8 cellular contexts compared by ENCODE assay signal in the genomic region with DNA sequence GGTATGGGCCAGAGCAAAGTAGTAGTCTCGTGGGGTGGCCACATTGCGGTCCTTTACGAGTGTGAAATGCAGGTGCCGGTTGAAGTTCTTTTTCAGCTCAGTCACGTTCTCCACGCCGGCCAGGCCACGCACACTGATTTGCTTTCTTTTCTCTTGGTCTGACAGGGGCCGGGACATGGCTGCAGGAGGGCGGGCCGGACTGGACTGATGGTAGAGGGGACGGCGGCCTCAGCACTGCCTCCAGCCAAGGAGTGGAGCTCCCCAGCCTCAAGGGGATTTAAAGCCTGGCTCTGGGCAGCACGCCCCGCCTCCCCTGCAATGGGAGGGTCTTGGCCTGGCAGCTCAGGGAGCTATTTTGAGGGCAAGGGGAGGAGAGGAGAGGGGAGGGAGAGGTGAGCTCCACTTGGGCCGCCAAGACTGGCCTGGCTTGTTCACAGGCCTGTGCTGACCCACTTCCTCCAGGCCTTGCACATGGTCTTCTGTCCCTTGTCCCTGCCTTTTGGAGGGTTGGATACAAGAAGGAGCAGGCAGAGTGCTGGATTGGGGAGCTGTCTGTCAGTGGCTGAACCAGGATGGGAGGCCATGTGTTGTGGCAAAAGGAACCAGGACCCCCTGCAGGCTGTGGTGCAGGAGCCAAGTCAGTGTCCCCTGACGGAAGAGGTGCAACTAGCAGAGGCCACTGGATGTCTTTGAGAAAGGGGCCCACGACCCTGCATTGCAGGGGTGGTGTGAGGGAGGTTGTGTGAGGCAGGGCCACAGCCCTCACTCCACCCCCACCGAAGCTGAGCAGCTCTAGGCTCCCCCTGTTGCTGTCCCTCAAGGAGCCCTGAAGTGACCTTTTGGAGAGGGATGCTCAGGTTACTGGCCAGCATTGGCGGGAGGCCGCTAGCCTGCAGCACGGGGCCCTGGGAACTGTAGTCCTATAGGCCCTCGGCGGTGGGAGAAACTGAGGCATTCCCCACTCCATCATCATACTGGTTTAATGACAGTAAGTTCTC. TPM values are rescaled to one million over a fixed set of nuclear protein-coding genes. Genes with fewer than 3 reads are reported as not detected.
DNase-seq lines count a peak whose midpoint lies in the region; ATAC-seq, FAIRE-seq and TF ChIP-seq lines count a peak whose summit lies in the region.

A gene (minus strand): TSS at position 253 of the 998 bp plus-strand sequence. CDS start 76 bp downstream, at position 177.

- peak; percentile 18 for ATAC-seq in PC-3
- no peak for ATAC-seq in GM21515 (IDR thresholded peaks at IDR 0.05; ENCODE audit: unreplicated experiment)

- H4K20me1 ChIP-seq in PC-3 (ENCODE audit: low read length) (peaks cover 24% of the 10 kb centered on the region), endothelial cell of umbilical vein (replicated peaks; ENCODE audit: control insufficient read depth, extremely low read depth, insufficient read depth, low read length) (peaks cover 2% of the 10 kb centered on the region)

- dilution Hi-C loops in endothelial cell of umbilical vein (cut with MboI; ENCODE audit: extremely low pct_ligation_motif_present, low sequenced_read_pairs), result no loop called here

- H3K4me3 ChIP-seq in PC-3 (ENCODE audit: low read length), result no peak within 1 kb of the TSS
- no peak within 1 kb of the TSS for H3K4me3 ChIP-seq in endothelial cell of umbilical vein (replicated peaks in 1 of 3; ENCODE audit: insufficient read depth in 1 of 3, low read depth in 1 of 3, low read length in 3 of 3)

- no peak for TF ChIP-seq POLR2A in endothelial cell of umbilical vein (IDR thresholded peaks at IDR 0.05; ENCODE audit: low read depth, low read length)

- BruUV-seq in PC-3 (replicated peaks; lab: Mats Ljungman, UMichigan) (no TSS peak), endothelial cell of umbilical vein (replicated peaks; lab: Mats Ljungman, UMichigan) (no TSS peak)

- no peaks in the 10 kb centered on the region for H3K79me2 ChIP-seq in PC-3 (ENCODE audit: low read length)
- peaks cover 4% of the 10 kb centered on the region for H3K79me2 ChIP-seq in endothelial cell of umbilical vein (ENCODE audit: control insufficient read depth, insufficient read depth, low read length)

- POLR2A ChIA-PET in PC-3 (lab: Charles Lee; ENCODE audit: unreplicated experiment) (interaction anchor here (0.7 kb wide), 1 partner anchor 19 kb away, joined by 5 read pairs; no protein-coding TSS in a partner anchor), endothelial cell of umbilical vein (lab: Charles Lee) (no interaction called here)

- no peak for FAIRE-seq in endothelial cell of umbilical vein (lab: Jason Lieb, UNC)

- H3K27me3 ChIP-seq in PC-3 (ENCODE audit: low read length) (no peaks in the 10 kb centered on the region), endothelial cell of umbilical vein (ENCODE audit: control insufficient read depth in 2 of 2, insufficient read depth in 2 of 2, low read length in 2 of 2) (no peaks in the 10 kb centered on the region)

- intact Hi-C loops in PC-3 (cut with micrococcal nuclease) (no loop called here), endothelial cell of umbilical vein (cut with micrococcal nuclease) (no loop called here)

- peak; percentile 85 for DNase-seq in Ammon's horn (ENCODE audit: low spot score)
- peak; percentile 27 for DNase-seq in PC-3
- DNase-seq in endothelial cell of umbilical vein (ENCODE audit: low read depth, low spot score), result no peak
- DNase-seq in myocyte (ENCODE audit: low read depth), result peak; percentile 95
- no peak for DNase-seq in GDM1 (lab: John Stamatoyannopoulos, UW)
- no peak for DNase-seq in SW 1271 (lab: John Stamatoyannopoulos, UW)
- DNase-seq in HT-29 (ENCODE audit: low spot score), result no peak

- peaks cover 32% of the 10 kb centered on the region for H3F3A ChIP-seq in PC-3 (ENCODE audit: low read length, unreplicated experiment)

- no peaks in the 10 kb centered on the region for H3K4me1 ChIP-seq in PC-3 (ENCODE audit: insufficient read depth, low read length)
- peaks cover 20% of the 10 kb centered on the region for H3K4me1 ChIP-seq in endothelial cell of umbilical vein (ENCODE audit: control insufficient read depth, extremely low read depth, insufficient read depth, low read length)

- H3K9me2 ChIP-seq in PC-3 (replicated peaks; ENCODE audit: low read length), result no peaks in the 10 kb centered on the region

- no peak within 1 kb of the TSS for H3K9ac ChIP-seq in PC-3 (ENCODE audit: low read length)
- no peak within 1 kb of the TSS for H3K9ac ChIP-seq in endothelial cell of umbilical vein (replicated peaks; ENCODE audit: extremely low read depth, insufficient read depth, low read length)

- no peaks in the 10 kb centered on the region for H3K9me1 ChIP-seq in endothelial cell of umbilical vein (replicated peaks; ENCODE audit: control insufficient read depth, extremely low read depth, insufficient read depth, low read length)

- H2AFZ ChIP-seq in PC-3 (ENCODE audit: low read length) (no peak within 1 kb of the TSS), endothelial cell of umbilical vein (ENCODE audit: low read depth, low read length) (no peak within 1 kb of the TSS)

- no peak within 1 kb of the TSS for H3K4me2 ChIP-seq in PC-3 (ENCODE audit: low read length)
- H3K4me2 ChIP-seq in endothelial cell of umbilical vein (ENCODE audit: insufficient read depth, low read length), result no peak within 1 kb of the TSS

- CTCF ChIA-PET in PC-3 (lab: Charles Lee) (interaction anchor here (0.5 kb wide), 1 partner anchor 25 kb away, joined by 11 read pairs; no protein-coding TSS in a partner anchor), endothelial cell of umbilical vein (lab: Charles Lee) (interaction anchor here (1.2 to 1.6 kb wide), 2 partner anchors 13 to 19 kb away, joined by 3 to 6 read pairs; a partner anchor contains a TSS)

- no peaks in the 10 kb centered on the region for H3K9me3 ChIP-seq in PC-3 (ENCODE audit: low read length)
- H3K9me3 ChIP-seq in endothelial cell of umbilical vein (replicated peaks; ENCODE audit: control insufficient read depth, insufficient read depth, low read length), result no peaks in the 10 kb centered on the region

- no peak for TF ChIP-seq CTCF in PC-3 (conservative IDR thresholded peaks at IDR 0.05; ENCODE audit: low read depth, low read length)
- no peak for TF ChIP-seq CTCF in endothelial cell of umbilical vein (IDR thresholded peaks at IDR 0.05; ENCODE audit: extremely low read depth in 1 of 2, insufficient read depth in 1 of 2, low read depth in 1 of 2, low read length in 2 of 2)

- H3K27ac ChIP-seq in PC-3 (ENCODE audit: low read length) (no peak within 1 kb of the TSS), endothelial cell of umbilical vein (ENCODE audit: insufficient read depth, low read depth, low read length) (no peak within 1 kb of the TSS)

- peaks cover 26% of the 10 kb centered on the region for H3K36me3 ChIP-seq in PC-3 (ENCODE audit: low read depth, low read length)
- peaks cover 20 to 21% of the 10 kb centered on the region in 2 experiments for H3K36me3 ChIP-seq in endothelial cell of umbilical vein (ENCODE audit: control insufficient read depth in 2 of 2, extremely low read depth in 1 of 2, insufficient read depth in 2 of 2, low read length in 2 of 2)

TF ChIP-seq in endothelial cell of umbilical vein, 7 proteins besides CTCF, POLR2A, EP300 and RAD21:
- TF ChIP-seq POLR2AphosphoS5 (IDR thresholded peaks at IDR 0.05; ENCODE audit: insufficient read depth, low read depth, low read length) (peak; percentile 49), GATA2 (IDR thresholded peaks at IDR 0.05; ENCODE audit: insufficient read depth, insufficient read length, low read depth, low read length) (no peak)

RNA-seq across cellular contexts. Expression of the gene that starts here (rescaled TPM):
- total RNA-seq in PC-3 (2014; rRNA removed) (0.95 and 1.3 TPM in 2 replicates), endothelial cell of umbilical vein (0.39 and 0.62 TPM in 2 replicates), myocyte (23.5 and 24.9 TPM in 2 replicates)
- 0.10 and 0.11 TPM in 2 replicates for polyA plus RNA-seq in endothelial cell of umbilical vein
- polyA plus RNA-seq in endothelial cell of umbilical vein (2011; cell fraction: cytosol; rRNA removed), result 0.06 and 0.07 TPM in 2 replicates
- 0.83 and 0.91 TPM in 2 replicates for polyA plus RNA-seq in endothelial cell of umbilical vein (2011; cell fraction: nucleus; rRNA removed)
- polyA plus RNA-seq in endothelial cell of umbilical vein (2012), result 0.16 and 0.37 TPM in 2 replicates
- 0.41 and 0.47 TPM in 2 replicates for polyA minus RNA-seq in endothelial cell of umbilical vein
- not detected for polyA minus RNA-seq in endothelial cell of umbilical vein (2011; cell fraction: cytosol; rRNA and poly(A)+ RNA removed)
- polyA minus RNA-seq in endothelial cell of umbilical vein (2011; cell fraction: nucleus; rRNA and poly(A)+ RNA removed), result 0.72 and 1.4 TPM in 2 replicates
- 1.7 TPM for polyA plus RNA-seq in myocyte (2012)
- 0.16 and 0.23 TPM in 2 replicates for total RNA-seq in HT-29 (2014; rRNA removed; shearing (Covaris generic))

Comparison
In these comparisons a context has a peak if more than half of its experiments do, and no peak if none do; other contexts are left out.
1. RNA of the gene that starts here (total RNA-seq): 23.5 to 24.9 TPM in myocyte; 0.95 to 1.3 TPM in PC-3, 0.39 to 0.62 TPM in endothelial cell of umbilical vein and 0.16 to 0.23 TPM in HT-29; every median in the first group is over 10 times any median in the second.
2. DNase-seq: peak in Ammon's horn (single experiment), PC-3 (single experiment) and myocyte (single experiment); none in endothelial cell of umbilical vein (single experiment), GDM1 (single experiment), SW 1271 (0 of 2) and HT-29 (single experiment).